Comparison of ENCODE assay signal across 11 cellular contexts in genomic region chr10:8369666-8370065, GRCh38.
A peak's percentile ranks its signal among the peaks of the same experiment; 100 is the strongest.
DNase-seq lines count a peak whose midpoint lies in the region; ATAC-seq and TF ChIP-seq lines count a peak whose summit lies in the region.
"Had no signal": no experiment of that assay in that cellular context is flagged by ENCODE, and none has a peak within 500 bp of the region (broad histone marks: within the 10 kb centered on the region; RNA-seq: fewer than 3 reads in every experiment).

No MANE protein-coding gene starts in this region.

- TF ChIP-seq CTCF in GM12865 (IDR thresholded peaks at IDR 0.05; ENCODE audit: insufficient read depth, low read depth, low read length, missing control alignments), result no peak
- no peak for TF ChIP-seq CTCF in choroid plexus epithelial cell (conservative IDR thresholded peaks at IDR 0.05; ENCODE audit: low read depth, low read length)
- no peak for TF ChIP-seq CTCF in Caco-2 (IDR thresholded peaks at IDR 0.05; ENCODE audit: insufficient read depth in 1 of 2, low read depth in 1 of 2, low read length in 1 of 2, severe bottlenecking in 1 of 2, unreplicated experiment in 1 of 2)
- TF ChIP-seq CTCF in lower lobe of right lung (IDR thresholded peaks at IDR 0.05), result no peak
- TF ChIP-seq CTCF in endothelial cell (IDR thresholded peaks at IDR 0.05; ENCODE audit: unreplicated experiment), result no peak
- no peak for TF ChIP-seq CTCF in H9 (conservative IDR thresholded peaks at IDR 0.05)

- H2BK5ac ChIP-seq in H9 (ENCODE audit: insufficient read length, low read length), result no peak overlapping the region

- no peak overlapping the region for H2AFZ ChIP-seq in H9 (ENCODE audit: low read length)

- BruUV-seq in Caco-2 (replicated peaks; lab: Mats Ljungman, UMichigan), result no TSS peak

- WGBS in H9 (ENCODE audit: extremely low coverage, insufficient read length, low lambda C conversion rate), result no CpG with 5 or more reads among the region's 7 CpGs

- no peak overlapping the region for H3T11ph ChIP-seq in H9 (ENCODE audit: low read length)

- ATAC-seq in GM19468 (IDR thresholded peaks at IDR 0.05; ENCODE audit: extremely low read depth, unreplicated experiment) (peak; percentile 23), HG03432 (IDR thresholded peaks at IDR 0.05; ENCODE audit: unreplicated experiment) (peak; percentile 86), lower lobe of right lung (no peak)

- H2BK12ac ChIP-seq in H9 (ENCODE audit: insufficient read length, low read depth, low read length), result no peak overlapping the region

- H3K4me3 Mint-ChIP-seq in Caco-2 (ENCODE audit: unreplicated experiment) (no peak overlapping the region), endothelial cell (ENCODE audit: unreplicated experiment) (no peak overlapping the region), H9 (no peak overlapping the region)

- CTCF ChIA-PET in Caco-2 (lab: Charles Lee), result interaction anchor here (0.5 to 0.7 kb wide), 3 partner anchors 279 to 497 kb away, joined by 3 to 8 read pairs (median 3); no protein-coding TSS in a partner anchor

- no peak overlapping the region for H3K23ac ChIP-seq in H9 (ENCODE audit: insufficient read length, low read depth, low read length)

- intact Hi-C loops in Caco-2 (cut with micrococcal nuclease; ENCODE audit: unreplicated experiment) (loop anchor here (5.0 kb wide), 6 partner anchors 103 to 827 kb away; no protein-coding TSS in a partner anchor), lower lobe of right lung (cut with DNase I) (no loop called here)

- H3K4me1 ChIP-seq in Caco-2, result peaks cover 19% of the 10 kb centered on the region
- H3K4me1 ChIP-seq in lower lobe of right lung, result no peaks in the 10 kb centered on the region
- no peaks in the 10 kb centered on the region for H3K4me1 ChIP-seq in H9 (ENCODE audit: insufficient read depth, low read length)

- no peak overlapping the region for H3K4ac ChIP-seq in H9 (ENCODE audit: low read depth, low read length)

- H3K4me1 Mint-ChIP-seq in Caco-2 (ENCODE audit: low read depth, unreplicated experiment) (peaks cover 14% of the 10 kb centered on the region), endothelial cell (ENCODE audit: unreplicated experiment) (no peaks in the 10 kb centered on the region), H9 (no peaks in the 10 kb centered on the region)

- H3K36me3 Mint-ChIP-seq in Caco-2 (ENCODE audit: insufficient read depth, unreplicated experiment) (peaks cover 14% of the 10 kb centered on the region), endothelial cell (ENCODE audit: low read depth, unreplicated experiment) (no peaks in the 10 kb centered on the region), H9 (ENCODE audit: insufficient read depth in 1 of 3, low read depth in 3 of 3) (0 out of 7 replicates have a peak, but pooled peaks cover 0 to 4% (median 0%) of the 10 kb centered on the region in 3 experiments)

- no peak overlapping the region for H2BK15ac ChIP-seq in H9 (ENCODE audit: low read depth, low read length)

- no peak overlapping the region for H4K91ac ChIP-seq in H9 (ENCODE audit: insufficient read length, low read depth, low read length)

- H2BK120ac ChIP-seq in H9 (ENCODE audit: low read depth, low read length, poor library complexity, severe bottlenecking), result no peak overlapping the region

- H3K9me3 ChIP-seq in Caco-2, result no peaks in the 10 kb centered on the region; the same call in 1 of the 2 replicates
- H3K9me3 ChIP-seq in lower lobe of right lung, result no peaks in the 10 kb centered on the region
- no peaks in the 10 kb centered on the region for H3K9me3 ChIP-seq in H9 (ENCODE audit: control insufficient read depth, low read depth, low read length)
- H3K9me3 ChIP-seq: neutrophil had no signal

- H3K79me1 ChIP-seq in H9 (ENCODE audit: insufficient read depth, low read depth, low read length, poor library complexity, severe bottlenecking), result no peaks in the 10 kb centered on the region

- H2AK5ac ChIP-seq in H9 (ENCODE audit: insufficient read length, low read length), result no peak overlapping the region

- H3K4me3 ChIP-seq in GM12865 (ENCODE audit: low read depth, low read length) (no peak overlapping the region), choroid plexus epithelial cell (ENCODE audit: low read depth, low read length) (no peak overlapping the region), Caco-2 (ENCODE audit: low read depth, low read length) (no peak overlapping the region), lower lobe of right lung (no peak overlapping the region)

- no peak overlapping the region for H2BK20ac ChIP-seq in H9 (ENCODE audit: low read depth, low read length, poor library complexity, severe bottlenecking)

- POLR2A ChIA-PET in Caco-2 (lab: Charles Lee), result no interaction called here

- H4K8ac ChIP-seq in H9 (replicated peaks; ENCODE audit: insufficient read length, low read depth, low read length), result no peak overlapping the region

- no peak overlapping the region for H3K27ac ChIP-seq in lower lobe of right lung
- H3K27ac ChIP-seq in H9 (ENCODE audit: insufficient read length, low read depth, low read length), result no peak overlapping the region
- H3K27ac ChIP-seq: neutrophil had no signal

- H3K27me3 ChIP-seq in Caco-2 (replicated peaks; ENCODE audit: control insufficient read depth, insufficient read depth, low read length) (no peaks in the 10 kb centered on the region), lower lobe of right lung (ENCODE audit: low read depth) (no peaks in the 10 kb centered on the region), H9 (ENCODE audit: insufficient read depth, low read length) (no peaks in the 10 kb centered on the region)
- H3K27me3 ChIP-seq: neutrophil had no signal

- peaks cover 9% of the 10 kb centered on the region for H3K9me3 Mint-ChIP-seq in Caco-2 (ENCODE audit: unreplicated experiment)
- H3K9me3 Mint-ChIP-seq in endothelial cell (ENCODE audit: unreplicated experiment), result no peaks in the 10 kb centered on the region
- H3K9me3 Mint-ChIP-seq in H9, result peaks cover 3 to 5% of the 10 kb centered on the region in 2 experiments; a peak in 3 of 5 replicates

- H3K18ac ChIP-seq in H9 (ENCODE audit: insufficient read length, low read depth, low read length), result no peak overlapping the region

- no peak overlapping the region for H4K5ac ChIP-seq in H9 (ENCODE audit: insufficient read length, low read depth, low read length)

- H3K23me2 ChIP-seq in H9 (ENCODE audit: insufficient read length, low read depth, low read length, poor library complexity, severe bottlenecking), result no peaks in the 10 kb centered on the region

- H3K14ac ChIP-seq in H9 (ENCODE audit: insufficient read depth, low read length), result no peak overlapping the region

- no peak overlapping the region for H3K4me2 ChIP-seq in H9 (ENCODE audit: insufficient read depth, insufficient read length, low read length)

- no peaks in the 10 kb centered on the region for H3K79me2 ChIP-seq in H9 (ENCODE audit: insufficient read depth, low read length)

- no peak overlapping the region for H3K56ac ChIP-seq in H9 (ENCODE audit: insufficient read length, low read depth, low read length)

- DNase-seq in GM12865 (ENCODE audit: low read depth) (peak; percentile 76), choroid plexus epithelial cell (ENCODE audit: low read depth) (peak; percentile 5), Caco-2 (no peak), lower lobe of right lung (no peak), endothelial cell (ENCODE audit: low spot score) (no peak), H9 (no peak)
- DNase-seq: activated T-cell treated with anti-CD3 and anti-CD28 coated beads, Interleukin-2, amount 50 U/mL, for 1 hour; NCI-H524 had no signal

- no peaks in the 10 kb centered on the region for H4K20me1 ChIP-seq in H9 (ENCODE audit: control insufficient read depth, insufficient read depth, insufficient read length)

- H3K36me3 ChIP-seq in Caco-2 (ENCODE audit: control insufficient read depth, insufficient read depth, low read length) (no peaks in the 10 kb centered on the region), lower lobe of right lung (no peaks in the 10 kb centered on the region)
- H3K36me3 ChIP-seq: neutrophil had no signal

- H3K27me3 Mint-ChIP-seq in Caco-2 (ENCODE audit: insufficient read depth, unreplicated experiment) (no peaks in the 10 kb centered on the region), endothelial cell (ENCODE audit: unreplicated experiment) (peaks cover 2% of the 10 kb centered on the region), H9 (ENCODE audit: low read depth) (no peaks in the 10 kb centered on the region)

- H3K27ac Mint-ChIP-seq in Caco-2 (ENCODE audit: unreplicated experiment) (no peak overlapping the region), endothelial cell (ENCODE audit: unreplicated experiment) (no peak overlapping the region), H9 (no peak overlapping the region)

- H3K9ac ChIP-seq in H9 (ENCODE audit: extremely low read depth, insufficient read length, low read length), result no peak overlapping the region

Comparison
In these comparisons a context has a peak if more than half of its experiments do, and no peak if none do; other contexts are left out.
1. DNase-seq: peak in GM12865 (single experiment) and choroid plexus epithelial cell (single experiment); none in Caco-2 (0 of 2), lower lobe of right lung (single experiment), endothelial cell (single experiment) and H9 (single experiment).
2. ATAC-seq: peak in GM19468 (single experiment) and HG03432 (single experiment); none in lower lobe of right lung (0 of 2).